ENCODE assay signal across 10 cellular contexts in the genomic region with DNA sequence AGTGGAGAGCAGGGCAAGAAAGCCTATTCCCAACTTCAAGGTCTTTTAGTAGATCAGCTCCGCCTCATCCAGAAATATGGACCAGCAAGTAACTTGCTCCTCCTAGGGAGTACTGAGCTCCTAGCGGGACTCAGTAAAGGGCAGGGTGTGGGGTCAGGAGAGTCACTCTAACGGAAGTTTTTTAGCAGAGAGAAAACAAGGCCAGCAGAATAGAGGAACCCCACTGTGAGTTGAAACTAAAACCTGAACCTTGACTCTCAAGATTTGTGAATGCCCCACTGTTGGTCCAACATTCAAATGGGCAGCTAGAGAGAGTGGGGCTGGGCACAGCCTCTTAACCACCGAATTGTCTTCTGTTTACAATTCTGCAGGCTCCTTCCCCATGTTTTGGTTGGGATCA.
DNase-seq lines count a peak whose midpoint lies in the region; ATAC-seq and TF ChIP-seq lines count a peak whose summit lies in the region.
"Had no signal": no experiment of that assay in that cellular context is flagged by ENCODE, and none has a peak within 500 bp of the region (broad histone marks: within the 10 kb centered on the region; RNA-seq: fewer than 3 reads in every experiment).

No MANE protein-coding gene starts in this region.

- H3K9me3 Mint-ChIP-seq in immature natural killer cell, result no peaks in the 10 kb centered on the region

- no peaks in the 10 kb centered on the region for H3K27me3 ChIP-seq in effector memory CD4-positive, alpha-beta T cell (replicated peaks; ENCODE audit: control insufficient read depth, insufficient read depth, low read length, poor library complexity, severe bottlenecking)

- peaks cover 0 to 4% (median 3%) of the 10 kb centered on the region in 3 donors for H3K36me3 Mint-ChIP-seq in immature natural killer cell

- no peak overlapping the region for H3K4me3 ChIP-seq in effector memory CD4-positive, alpha-beta T cell (ENCODE audit: insufficient read depth, low read depth, low read length, poor library complexity, severe bottlenecking)

- no peaks in the 10 kb centered on the region for H3K36me3 ChIP-seq in effector memory CD4-positive, alpha-beta T cell (ENCODE audit: control insufficient read depth, insufficient read depth, low read length)

- peaks cover 10% of the 10 kb centered on the region for H3K4me1 ChIP-seq in effector memory CD4-positive, alpha-beta T cell (ENCODE audit: control insufficient read depth, insufficient read depth, low read length, poor library complexity, severe bottlenecking)

- peaks cover 0 to 6% (median 6%) of the 10 kb centered on the region in 3 donors for H3K27me3 Mint-ChIP-seq in immature natural killer cell (ENCODE audit: low read depth in 3 of 3)

- ATAC-seq in GM18502 (IDR thresholded peaks at IDR 0.05; ENCODE audit: poor library complexity, unreplicated experiment), result peak; percentile 59
- ATAC-seq in GM21390 (IDR thresholded peaks at IDR 0.05; ENCODE audit: unreplicated experiment), result peak; percentile 29
- peak; percentile 32 for ATAC-seq in HG03108 (IDR thresholded peaks at IDR 0.05; ENCODE audit: unreplicated experiment)
- ATAC-seq in SK-N-SH treated with all-trans-retinoic acid at 6 μM for 48 hours, result no peak
- ATAC-seq: Right ventricle myocardium inferior had no signal

- peak overlapping the region in 4 of 6 donors; percentile 25 to 88 (median 85) for H3K27ac Mint-ChIP-seq in immature natural killer cell

- H3K9me3 ChIP-seq in effector memory CD4-positive, alpha-beta T cell (ENCODE audit: control insufficient read depth, low read length), result no peaks in the 10 kb centered on the region

- peak overlapping the region; percentile 60 to 85 (median 81) for H3K4me3 Mint-ChIP-seq in immature natural killer cell

- no peak for DNase-seq in immature natural killer cell
- no peak for DNase-seq in superior temporal gyrus (ENCODE audit: extremely low spot score)
- DNase-seq in central memory CD4-positive, alpha-beta T cell, result no peak
- no peak for DNase-seq in effector memory CD4-positive, alpha-beta T cell
- DNase-seq: activated CD4-positive, CD25-positive, alpha-beta regulatory T cell treated with anti-CD3 and anti-CD28 coated beads, Interleukin-2, amount 50 U/mL, for 72 hours had no signal

- H3K4me1 Mint-ChIP-seq in immature natural killer cell, result peaks cover 46 to 67% of the 10 kb centered on the region in 2 donors

- no peak overlapping the region for H3K27ac ChIP-seq in effector memory CD4-positive, alpha-beta T cell (ENCODE audit: insufficient read depth, low read length, poor library complexity, severe bottlenecking)

TF ChIP-seq in SK-N-SH treated with all-trans-retinoic acid at 6 μM for 48 hours, 23 proteins besides CTCF, POLR2A, EP300 and RAD21:
- TF ChIP-seq ZNF565 (CRISPR knock-in tag; conservative IDR thresholded peaks at IDR 0.05; ENCODE audit: low read depth), result no peak
- TF ChIP-seq TOX (CRISPR knock-in tag; IDR thresholded peaks at IDR 0.05; ENCODE audit: borderline replicate concordance), result no peak
- no peak for TF ChIP-seq ZC3H10 (CRISPR knock-in tag; IDR thresholded peaks at IDR 0.05)
- TF ChIP-seq ARNTL (CRISPR knock-in tag; IDR thresholded peaks at IDR 0.05; ENCODE audit: borderline replicate concordance, low read depth), result no peak
- no peak for TF ChIP-seq CSDC2 (CRISPR knock-in tag; IDR thresholded peaks at IDR 0.05)
